ENCODE assay signal across 1 cellular context in genomic region chr17:32349503-32349853, GRCh38.
TF ChIP-seq lines count a peak whose summit lies in the region.

No MANE protein-coding gene starts in this region.

TF ChIP-seq in HepG2, 621 proteins besides CTCF, POLR2A, EP300 and RAD21 (continued from another document):
- TF ChIP-seq PLSCR1 (CRISPR knock-in tag; IDR thresholded peaks at IDR 0.05; ENCODE audit: borderline replicate concordance) (0 out of 2 replicates have a peak, but pooled peaks have one; percentile 6), ZNF639 (CRISPR knock-in tag; conservative IDR thresholded peaks at IDR 0.05) (no peak), REL (CRISPR knock-in tag; conservative IDR thresholded peaks at IDR 0.05) (peak; percentile 36; the same call in 1 of the 2 replicates), ZNF280B (CRISPR knock-in tag; IDR thresholded peaks at IDR 0.05; ENCODE audit: borderline replicate concordance) (no peak), ZNF616 (CRISPR knock-in tag; IDR thresholded peaks at IDR 0.05; ENCODE audit: low read depth) (0 out of 2 replicates have a peak, but pooled peaks have one; percentile 9), BRCA1 (CRISPR knock-in tag; IDR thresholded peaks at IDR 0.05) (0 out of 2 replicates have a peak, but pooled peaks have one; percentile 15), ZBTB38 (CRISPR knock-in tag; IDR thresholded peaks at IDR 0.05) (peak; percentile 96), KLF9 (CRISPR knock-in tag; IDR thresholded peaks at IDR 0.05; ENCODE audit: low read depth) (0 out of 2 replicates have a peak, but pooled peaks have one; percentile 9), GFI1 (CRISPR knock-in tag; IDR thresholded peaks at IDR 0.05; ENCODE audit: borderline replicate concordance) (0 out of 2 replicates have a peak, but pooled peaks have one; percentile 17), ZNF414 (CRISPR knock-in tag; IDR thresholded peaks at IDR 0.05) (0 out of 2 replicates have a peak, but pooled peaks have one; percentile 26), ZNF576 (CRISPR knock-in tag; IDR thresholded peaks at IDR 0.05) (no peak), ZNF558 (CRISPR knock-in tag; IDR thresholded peaks at IDR 0.05; ENCODE audit: borderline replicate concordance) (0 out of 2 replicates have a peak, but pooled peaks have one; percentile 29), ZUFSP (CRISPR knock-in tag; IDR thresholded peaks at IDR 0.05; ENCODE audit: borderline replicate concordance) (no peak), ZNF510 (CRISPR knock-in tag; IDR thresholded peaks at IDR 0.05; ENCODE audit: low read depth) (no peak), GTF2F1 (IDR thresholded peaks at IDR 0.05; ENCODE audit: low read length) (no peak), ZNF790 (CRISPR knock-in tag; IDR thresholded peaks at IDR 0.05; ENCODE audit: borderline replicate concordance) (no peak), FIP1L1 (IDR thresholded peaks at IDR 0.05; ENCODE audit: borderline replicate concordance, insufficient read depth, low read depth, low read length) (no peak), MLXIP (CRISPR knock-in tag; IDR thresholded peaks at IDR 0.05; ENCODE audit: borderline replicate concordance) (0 out of 2 replicates have a peak, but pooled peaks have one; percentile 7), ZNF839 (CRISPR knock-in tag; IDR thresholded peaks at IDR 0.05; ENCODE audit: borderline replicate concordance) (no peak)
